1 cellular context compared by ENCODE assay signal in the genomic region with DNA sequence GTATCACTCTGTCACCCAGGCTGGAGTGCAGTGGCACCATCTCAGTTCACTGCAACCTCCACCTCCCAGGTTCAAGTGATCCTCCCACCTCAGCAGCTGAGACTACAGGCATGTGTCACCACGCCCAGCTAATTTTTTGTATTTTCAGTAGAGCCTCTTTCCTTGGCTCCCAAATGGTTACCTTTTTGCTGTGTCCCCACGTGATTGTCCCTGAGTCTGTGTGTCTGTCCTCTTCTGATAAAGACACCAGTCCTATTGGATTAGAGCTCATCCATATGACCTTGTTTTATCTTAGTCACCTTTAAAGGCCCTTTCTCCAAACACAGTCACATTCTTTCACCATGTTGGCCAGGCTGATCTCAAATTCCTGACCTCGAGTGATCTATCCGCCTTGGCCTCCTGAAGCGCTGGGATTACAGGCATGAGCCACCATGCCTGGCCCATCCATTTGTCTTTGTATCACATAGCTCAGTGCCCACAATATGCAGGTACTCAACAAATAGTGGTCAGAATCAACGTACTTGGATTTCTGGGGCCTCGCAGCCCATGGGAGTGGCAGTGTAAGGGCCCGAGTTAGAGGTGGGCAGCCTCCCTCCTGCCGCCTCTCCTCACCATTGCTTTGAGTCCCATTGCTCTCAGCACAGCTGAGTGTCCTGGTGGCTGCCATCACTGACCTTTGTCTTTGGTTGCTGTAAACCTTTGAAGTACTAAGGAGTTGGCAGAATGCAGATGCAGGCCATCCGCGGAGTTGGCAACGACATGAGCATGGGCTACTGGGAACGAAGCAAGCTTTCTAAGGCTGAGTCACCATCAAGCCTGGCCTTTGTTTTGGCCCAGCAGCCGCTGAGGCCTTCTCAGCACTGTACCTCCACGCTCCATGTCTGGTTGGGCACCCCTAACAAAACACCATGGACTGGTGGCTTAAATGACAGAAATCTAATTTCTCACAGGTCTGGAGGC.
TF ChIP-seq lines count a peak whose summit lies in the region.

No MANE protein-coding gene starts in this region.

TF ChIP-seq in K562, 482 proteins besides CTCF, POLR2A, EP300 and RAD21 (continued from another document and continues in another):
- TF ChIP-seq, protein P1, sequence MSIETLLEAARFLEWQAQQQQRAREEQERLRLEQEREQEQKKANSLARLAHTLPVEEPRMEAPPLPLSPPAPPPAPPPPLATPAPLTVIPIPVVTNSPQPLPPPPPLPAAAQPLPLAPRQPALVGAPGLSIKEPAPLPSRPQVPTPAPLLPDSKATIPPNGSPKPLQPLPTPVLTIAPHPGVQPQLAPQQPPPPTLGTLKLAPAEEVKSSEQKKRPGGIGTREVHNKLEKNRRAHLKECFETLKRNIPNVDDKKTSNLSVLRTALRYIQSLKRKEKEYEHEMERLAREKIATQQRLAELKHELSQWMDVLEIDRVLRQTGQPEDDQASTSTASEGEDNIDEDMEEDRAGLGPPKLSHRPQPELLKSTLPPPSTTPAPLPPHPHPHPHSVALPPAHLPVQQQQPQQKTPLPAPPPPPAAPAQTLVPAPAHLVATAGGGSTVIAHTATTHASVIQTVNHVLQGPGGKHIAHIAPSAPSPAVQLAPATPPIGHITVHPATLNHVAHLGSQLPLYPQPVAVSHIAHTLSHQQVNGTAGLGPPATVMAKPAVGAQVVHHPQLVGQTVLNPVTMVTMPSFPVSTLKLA (conservative IDR thresholded peaks at IDR 0.05), result peak in 1 of 2 experiments; percentile 70; a peak in 3 of 4 replicates
- TF ChIP-seq ZNF444 (CRISPR knock-in tag; IDR thresholded peaks at IDR 0.05) (no peak), NCOR1 (IDR thresholded peaks at IDR 0.05) (peak; percentile 85), ZNF639 (CRISPR knock-in tag; conservative IDR thresholded peaks at IDR 0.05 in 1 of 2, IDR thresholded peaks at IDR 0.05 in 1 of 2) (peak in 1 of 2 experiments; percentile 53; a peak in 2 of 4 replicates), NFIC (IDR thresholded peaks at IDR 0.05) (peak; percentile 57), ARID1B (IDR thresholded peaks at IDR 0.05) (peak; percentile 78), ZNF707 (CRISPR knock-in tag; conservative IDR thresholded peaks at IDR 0.05) (no peak), ATF7 (IDR thresholded peaks at IDR 0.05) (no peak), ZNF449 (CRISPR knock-in tag; IDR thresholded peaks at IDR 0.05) (no peak), ZNF175 (CRISPR knock-in tag; IDR thresholded peaks at IDR 0.05; ENCODE audit: low read depth) (peak; percentile 86; the same call in 1 of the 2 replicates), SP1 (CRISPR knock-in tag; IDR thresholded peaks at IDR 0.05) (0 out of 2 replicates have a peak, but pooled peaks have one; percentile 51), ZNF134 (CRISPR knock-in tag; conservative IDR thresholded peaks at IDR 0.05) (no peak), KLF6 (CRISPR knock-in tag; IDR thresholded peaks at IDR 0.05; ENCODE audit: borderline replicate concordance) (no peak), ZNF830 (CRISPR knock-in tag; IDR thresholded peaks at IDR 0.05) (no peak), TEAD2 (tag; IDR thresholded peaks at IDR 0.05) (peak; percentile 70; the same call in 1 of the 2 replicates), RBM15 (IDR thresholded peaks at IDR 0.05; ENCODE audit: insufficient read depth, low read length) (no peak), CEBPZ (IDR thresholded peaks at IDR 0.05; ENCODE audit: borderline replicate concordance, low read depth, low read length) (no peak), MTA2 (IDR thresholded peaks at IDR 0.05; ENCODE audit: low read depth) (0 out of 2 replicates have a peak, but pooled peaks have one; percentile 35), POLR2AphosphoS5 (IDR thresholded peaks at IDR 0.05; ENCODE audit: control insufficient read depth, insufficient read depth, low read depth, low read length) (0 out of 2 replicates have a peak, but pooled peaks have one; percentile 34), MBD2 (IDR thresholded peaks at IDR 0.05; ENCODE audit: borderline replicate concordance, low read depth) (no peak), ZNF644 (tag; IDR thresholded peaks at IDR 0.05; ENCODE audit: low read depth) (0 out of 2 replicates have a peak, but pooled peaks have one; percentile 67), SAP30 (IDR thresholded peaks at IDR 0.05; ENCODE audit: borderline replicate concordance, insufficient read depth, low read depth, low read length, poor library complexity, severe bottlenecking) (no peak), BRD4 (IDR thresholded peaks at IDR 0.05) (0 out of 2 replicates have a peak, but pooled peaks have one; percentile 47), TSC22D4 (tag; IDR thresholded peaks at IDR 0.05) (no peak), GABPA (tag; conservative IDR thresholded peaks at IDR 0.05; ENCODE audit: low read depth) (0 out of 2 replicates have a peak, but pooled peaks have one; percentile 28), MYC (IDR thresholded peaks at IDR 0.05; ENCODE audit: low read depth, low read length) (0 out of 2 replicates have a peak, but pooled peaks have one; percentile 21), MYC (CRISPR knock-in tag; IDR thresholded peaks at IDR 0.05; ENCODE audit: borderline replicate concordance, low read depth) (no peak), PML (IDR thresholded peaks at IDR 0.05; ENCODE audit: low read length) (0 out of 2 replicates have a peak, but pooled peaks have one; percentile 11), RAD51 (IDR thresholded peaks at IDR 0.05; ENCODE audit: borderline replicate concordance, low read depth) (peak; percentile 69), HDAC3 (IDR thresholded peaks at IDR 0.05; ENCODE audit: borderline replicate concordance, partially characterized antibody) (peak; percentile 62), ZNF324 (CRISPR knock-in tag; IDR thresholded peaks at IDR 0.05) (no peak), MIER1 (IDR thresholded peaks at IDR 0.05; ENCODE audit: low read depth) (no peak), CREB1 (IDR thresholded peaks at IDR 0.05) (no peak), CREB1 (CRISPR knock-in tag; IDR thresholded peaks at IDR 0.05) (no peak)
- TF ChIP-seq, protein P2, sequence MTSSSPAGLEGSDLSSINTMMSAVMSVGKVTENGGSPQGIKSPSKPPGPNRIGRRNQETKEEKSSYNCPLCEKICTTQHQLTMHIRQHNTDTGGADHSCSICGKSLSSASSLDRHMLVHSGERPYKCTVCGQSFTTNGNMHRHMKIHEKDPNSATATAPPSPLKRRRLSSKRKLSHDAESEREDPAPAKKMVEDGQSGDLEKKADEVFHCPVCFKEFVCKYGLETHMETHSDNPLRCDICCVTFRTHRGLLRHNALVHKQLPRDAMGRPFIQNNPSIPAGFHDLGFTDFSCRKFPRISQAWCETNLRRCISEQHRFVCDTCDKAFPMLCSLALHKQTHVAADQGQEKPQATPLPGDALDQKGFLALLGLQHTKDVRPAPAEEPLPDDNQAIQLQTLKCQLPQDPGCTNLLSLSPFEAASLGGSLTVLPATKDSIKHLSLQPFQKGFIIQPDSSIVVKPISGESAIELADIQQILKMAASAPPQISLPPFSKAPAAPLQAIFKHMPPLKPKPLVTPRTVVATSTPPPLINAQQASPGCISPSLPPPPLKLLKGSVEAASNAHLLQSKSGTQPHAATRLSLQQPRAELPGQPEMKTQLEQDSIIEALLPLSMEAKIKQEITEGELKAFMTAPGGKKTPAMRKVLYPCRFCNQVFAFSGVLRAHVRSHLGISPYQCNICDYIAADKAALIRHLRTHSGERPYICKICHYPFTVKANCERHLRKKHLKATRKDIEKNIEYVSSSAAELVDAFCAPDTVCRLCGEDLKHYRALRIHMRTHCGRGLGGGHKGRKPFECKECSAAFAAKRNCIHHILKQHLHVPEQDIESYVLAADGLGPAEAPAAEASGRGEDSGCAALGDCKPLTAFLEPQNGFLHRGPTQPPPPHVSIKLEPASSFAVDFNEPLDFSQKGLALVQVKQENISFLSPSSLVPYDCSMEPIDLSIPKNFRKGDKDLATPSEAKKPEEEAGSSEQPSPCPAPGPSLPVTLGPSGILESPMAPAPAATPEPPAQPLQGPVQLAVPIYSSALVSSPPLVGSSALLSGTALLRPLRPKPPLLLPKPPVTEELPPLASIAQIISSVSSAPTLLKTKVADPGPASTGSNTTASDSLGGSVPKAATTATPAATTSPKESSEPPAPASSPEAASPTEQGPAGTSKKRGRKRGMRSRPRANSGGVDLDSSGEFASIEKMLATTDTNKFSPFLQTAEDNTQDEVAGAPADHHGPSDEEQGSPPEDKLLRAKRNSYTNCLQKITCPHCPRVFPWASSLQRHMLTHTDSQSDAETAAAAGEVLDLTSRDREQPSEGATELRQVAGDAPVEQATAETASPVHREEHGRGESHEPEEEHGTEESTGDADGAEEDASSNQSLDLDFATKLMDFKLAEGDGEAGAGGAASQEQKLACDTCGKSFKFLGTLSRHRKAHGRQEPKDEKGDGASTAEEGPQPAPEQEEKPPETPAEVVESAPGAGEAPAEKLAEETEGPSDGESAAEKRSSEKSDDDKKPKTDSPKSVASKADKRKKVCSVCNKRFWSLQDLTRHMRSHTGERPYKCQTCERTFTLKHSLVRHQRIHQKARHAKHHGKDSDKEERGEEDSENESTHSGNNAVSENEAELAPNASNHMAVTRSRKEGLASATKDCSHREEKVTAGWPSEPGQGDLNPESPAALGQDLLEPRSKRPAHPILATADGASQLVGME (CRISPR knock-in tag; IDR thresholded peaks at IDR 0.05), result no peak
- TF ChIP-seq, protein P3, sequence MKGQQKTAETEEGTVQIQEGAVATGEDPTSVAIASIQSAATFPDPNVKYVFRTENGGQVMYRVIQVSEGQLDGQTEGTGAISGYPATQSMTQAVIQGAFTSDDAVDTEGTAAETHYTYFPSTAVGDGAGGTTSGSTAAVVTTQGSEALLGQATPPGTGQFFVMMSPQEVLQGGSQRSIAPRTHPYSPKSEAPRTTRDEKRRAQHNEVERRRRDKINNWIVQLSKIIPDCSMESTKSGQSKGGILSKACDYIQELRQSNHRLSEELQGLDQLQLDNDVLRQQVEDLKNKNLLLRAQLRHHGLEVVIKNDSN (CRISPR knock-in tag; IDR thresholded peaks at IDR 0.05), result peak; percentile 80
- TF ChIP-seq, protein P4, sequence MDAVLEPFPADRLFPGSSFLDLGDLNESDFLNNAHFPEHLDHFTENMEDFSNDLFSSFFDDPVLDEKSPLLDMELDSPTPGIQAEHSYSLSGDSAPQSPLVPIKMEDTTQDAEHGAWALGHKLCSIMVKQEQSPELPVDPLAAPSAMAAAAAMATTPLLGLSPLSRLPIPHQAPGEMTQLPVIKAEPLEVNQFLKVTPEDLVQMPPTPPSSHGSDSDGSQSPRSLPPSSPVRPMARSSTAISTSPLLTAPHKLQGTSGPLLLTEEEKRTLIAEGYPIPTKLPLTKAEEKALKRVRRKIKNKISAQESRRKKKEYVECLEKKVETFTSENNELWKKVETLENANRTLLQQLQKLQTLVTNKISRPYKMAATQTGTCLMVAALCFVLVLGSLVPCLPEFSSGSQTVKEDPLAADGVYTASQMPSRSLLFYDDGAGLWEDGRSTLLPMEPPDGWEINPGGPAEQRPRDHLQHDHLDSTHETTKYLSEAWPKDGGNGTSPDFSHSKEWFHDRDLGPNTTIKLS (IDR thresholded peaks at IDR 0.05; ENCODE audit: borderline replicate concordance, low read depth), result no peak
- TF ChIP-seq, protein P5, sequence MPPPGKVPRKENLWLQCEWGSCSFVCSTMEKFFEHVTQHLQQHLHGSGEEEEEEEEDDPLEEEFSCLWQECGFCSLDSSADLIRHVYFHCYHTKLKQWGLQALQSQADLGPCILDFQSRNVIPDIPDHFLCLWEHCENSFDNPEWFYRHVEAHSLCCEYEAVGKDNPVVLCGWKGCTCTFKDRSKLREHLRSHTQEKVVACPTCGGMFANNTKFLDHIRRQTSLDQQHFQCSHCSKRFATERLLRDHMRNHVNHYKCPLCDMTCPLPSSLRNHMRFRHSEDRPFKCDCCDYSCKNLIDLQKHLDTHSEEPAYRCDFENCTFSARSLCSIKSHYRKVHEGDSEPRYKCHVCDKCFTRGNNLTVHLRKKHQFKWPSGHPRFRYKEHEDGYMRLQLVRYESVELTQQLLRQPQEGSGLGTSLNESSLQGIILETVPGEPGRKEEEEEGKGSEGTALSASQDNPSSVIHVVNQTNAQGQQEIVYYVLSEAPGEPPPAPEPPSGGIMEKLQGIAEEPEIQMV (tag; conservative IDR thresholded peaks at IDR 0.05; ENCODE audit: low read depth), result peak; percentile 55; the same call in 1 of the 2 replicates
